Comparison of ENCODE assay signal across 1 cellular context in the genomic region with DNA sequence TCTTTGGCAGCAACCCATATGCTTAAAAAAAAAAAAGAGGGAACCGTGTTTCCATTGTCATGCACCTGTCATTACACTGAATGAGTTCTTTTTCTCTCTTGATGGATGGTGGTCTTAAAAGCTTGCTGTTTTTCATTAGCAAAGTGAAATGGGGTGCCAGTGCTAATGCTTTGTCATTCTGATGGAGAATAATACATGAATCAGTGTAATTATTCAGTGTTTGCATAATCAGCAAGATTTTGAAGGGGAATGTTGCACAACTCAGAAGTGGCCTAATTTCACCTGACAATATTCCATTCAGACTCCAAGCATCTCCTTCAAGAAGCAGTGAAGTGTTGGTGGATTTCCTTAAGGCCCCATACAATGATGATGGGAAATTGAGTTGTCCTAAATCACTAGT.
TF ChIP-seq lines count a peak whose summit lies in the region.

No MANE protein-coding gene starts in this region.

TF ChIP-seq in GM23338, 12 proteins besides CTCF, POLR2A, EP300 and RAD21:
- TF ChIP-seq, protein P1, sequence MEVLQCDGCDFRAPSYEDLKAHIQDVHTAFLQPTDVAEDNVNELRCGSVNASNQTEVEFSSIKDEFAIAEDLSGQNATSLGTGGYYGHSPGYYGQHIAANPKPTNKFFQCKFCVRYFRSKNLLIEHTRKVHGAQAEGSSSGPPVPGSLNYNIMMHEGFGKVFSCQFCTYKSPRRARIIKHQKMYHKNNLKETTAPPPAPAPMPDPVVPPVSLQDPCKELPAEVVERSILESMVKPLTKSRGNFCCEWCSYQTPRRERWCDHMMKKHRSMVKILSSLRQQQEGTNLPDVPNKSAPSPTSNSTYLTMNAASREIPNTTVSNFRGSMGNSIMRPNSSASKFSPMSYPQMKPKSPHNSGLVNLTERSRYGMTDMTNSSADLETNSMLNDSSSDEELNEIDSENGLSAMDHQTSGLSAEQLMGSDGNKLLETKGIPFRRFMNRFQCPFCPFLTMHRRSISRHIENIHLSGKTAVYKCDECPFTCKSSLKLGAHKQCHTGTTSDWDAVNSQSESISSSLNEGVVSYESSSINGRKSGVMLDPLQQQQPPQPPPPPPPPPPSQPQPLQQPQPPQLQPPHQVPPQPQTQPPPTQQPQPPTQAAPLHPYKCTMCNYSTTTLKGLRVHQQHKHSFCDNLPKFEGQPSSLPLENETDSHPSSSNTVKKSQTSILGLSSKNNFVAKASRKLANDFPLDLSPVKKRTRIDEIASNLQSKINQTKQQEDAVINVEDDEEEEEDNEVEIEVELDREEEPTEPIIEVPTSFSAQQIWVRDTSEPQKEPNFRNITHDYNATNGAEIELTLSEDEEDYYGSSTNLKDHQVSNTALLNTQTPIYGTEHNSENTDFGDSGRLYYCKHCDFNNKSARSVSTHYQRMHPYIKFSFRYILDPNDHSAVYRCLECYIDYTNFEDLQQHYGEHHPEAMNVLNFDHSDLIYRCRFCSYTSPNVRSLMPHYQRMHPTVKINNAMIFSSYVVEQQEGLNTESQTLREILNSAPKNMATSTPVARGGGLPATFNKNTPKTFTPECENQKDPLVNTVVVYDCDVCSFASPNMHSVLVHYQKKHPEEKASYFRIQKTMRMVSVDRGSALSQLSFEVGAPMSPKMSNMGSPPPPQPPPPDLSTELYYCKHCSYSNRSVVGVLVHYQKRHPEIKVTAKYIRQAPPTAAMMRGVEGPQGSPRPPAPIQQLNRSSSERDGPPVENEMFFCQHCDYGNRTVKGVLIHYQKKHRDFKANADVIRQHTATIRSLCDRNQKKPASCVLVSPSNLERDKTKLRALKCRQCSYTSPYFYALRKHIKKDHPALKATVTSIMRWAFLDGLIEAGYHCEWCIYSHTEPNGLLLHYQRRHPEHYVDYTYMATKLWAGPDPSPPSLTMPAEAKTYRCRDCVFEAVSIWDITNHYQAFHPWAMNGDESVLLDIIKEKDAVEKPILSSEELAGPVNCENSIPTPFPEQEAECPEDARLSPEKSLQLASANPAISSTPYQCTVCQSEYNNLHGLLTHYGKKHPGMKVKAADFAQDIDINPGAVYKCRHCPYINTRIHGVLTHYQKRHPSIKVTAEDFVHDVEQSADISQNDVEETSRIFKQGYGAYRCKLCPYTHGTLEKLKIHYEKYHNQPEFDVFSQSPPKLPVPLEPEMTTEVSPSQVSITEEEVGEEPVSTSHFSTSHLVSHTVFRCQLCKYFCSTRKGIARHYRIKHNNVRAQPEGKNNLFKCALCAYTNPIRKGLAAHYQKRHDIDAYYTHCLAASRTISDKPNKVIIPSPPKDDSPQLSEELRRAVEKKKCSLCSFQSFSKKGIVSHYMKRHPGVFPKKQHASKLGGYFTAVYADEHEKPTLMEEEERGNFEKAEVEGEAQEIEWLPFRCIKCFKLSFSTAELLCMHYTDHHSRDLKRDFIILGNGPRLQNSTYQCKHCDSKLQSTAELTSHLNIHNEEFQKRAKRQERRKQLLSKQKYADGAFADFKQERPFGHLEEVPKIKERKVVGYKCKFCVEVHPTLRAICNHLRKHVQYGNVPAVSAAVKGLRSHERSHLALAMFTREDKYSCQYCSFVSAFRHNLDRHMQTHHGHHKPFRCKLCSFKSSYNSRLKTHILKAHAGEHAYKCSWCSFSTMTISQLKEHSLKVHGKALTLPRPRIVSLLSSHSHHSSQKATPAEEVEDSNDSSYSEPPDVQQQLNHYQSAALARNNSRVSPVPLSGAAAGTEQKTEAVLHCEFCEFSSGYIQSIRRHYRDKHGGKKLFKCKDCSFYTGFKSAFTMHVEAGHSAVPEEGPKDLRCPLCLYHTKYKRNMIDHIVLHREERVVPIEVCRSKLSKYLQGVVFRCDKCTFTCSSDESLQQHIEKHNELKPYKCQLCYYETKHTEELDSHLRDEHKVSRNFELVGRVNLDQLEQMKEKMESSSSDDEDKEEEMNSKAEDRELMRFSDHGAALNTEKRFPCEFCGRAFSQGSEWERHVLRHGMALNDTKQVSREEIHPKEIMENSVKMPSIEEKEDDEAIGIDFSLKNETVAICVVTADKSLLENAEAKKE (CRISPR knock-in tag; IDR thresholded peaks at IDR 0.05): no peak
- TF ChIP-seq ZNF114 (CRISPR knock-in tag; IDR thresholded peaks at IDR 0.05) (no peak), POLR2AphosphoS5 (IDR thresholded peaks at IDR 0.05; ENCODE audit: low read depth) (no peak), EZH2 (IDR thresholded peaks at IDR 0.05; ENCODE audit: low read depth, unreplicated experiment) (no peak), REST (IDR thresholded peaks at IDR 0.05; ENCODE audit: unreplicated experiment) (no peak), EZH2phosphoT487 (IDR thresholded peaks at IDR 0.05; ENCODE audit: unreplicated experiment) (no peak), ZNF331 (CRISPR knock-in tag; IDR thresholded peaks at IDR 0.05; ENCODE audit: low read depth) (no peak), NANOG (IDR thresholded peaks at IDR 0.05; ENCODE audit: borderline replicate concordance) (no peak), CREB1 (CRISPR knock-in tag; IDR thresholded peaks at IDR 0.05; ENCODE audit: low read depth) (no peak), STAT1 (IDR thresholded peaks at IDR 0.05; ENCODE audit: unreplicated experiment) (no peak), JUNB (IDR thresholded peaks at IDR 0.05; ENCODE audit: unreplicated experiment) (no peak)
- TF ChIP-seq, protein P2, sequence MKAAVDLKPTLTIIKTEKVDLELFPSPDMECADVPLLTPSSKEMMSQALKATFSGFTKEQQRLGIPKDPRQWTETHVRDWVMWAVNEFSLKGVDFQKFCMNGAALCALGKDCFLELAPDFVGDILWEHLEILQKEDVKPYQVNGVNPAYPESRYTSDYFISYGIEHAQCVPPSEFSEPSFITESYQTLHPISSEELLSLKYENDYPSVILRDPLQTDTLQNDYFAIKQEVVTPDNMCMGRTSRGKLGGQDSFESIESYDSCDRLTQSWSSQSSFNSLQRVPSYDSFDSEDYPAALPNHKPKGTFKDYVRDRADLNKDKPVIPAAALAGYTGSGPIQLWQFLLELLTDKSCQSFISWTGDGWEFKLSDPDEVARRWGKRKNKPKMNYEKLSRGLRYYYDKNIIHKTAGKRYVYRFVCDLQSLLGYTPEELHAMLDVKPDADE (IDR thresholded peaks at IDR 0.05): no peak
